ENCODE assay signal across 9 cellular contexts in the genomic region with DNA sequence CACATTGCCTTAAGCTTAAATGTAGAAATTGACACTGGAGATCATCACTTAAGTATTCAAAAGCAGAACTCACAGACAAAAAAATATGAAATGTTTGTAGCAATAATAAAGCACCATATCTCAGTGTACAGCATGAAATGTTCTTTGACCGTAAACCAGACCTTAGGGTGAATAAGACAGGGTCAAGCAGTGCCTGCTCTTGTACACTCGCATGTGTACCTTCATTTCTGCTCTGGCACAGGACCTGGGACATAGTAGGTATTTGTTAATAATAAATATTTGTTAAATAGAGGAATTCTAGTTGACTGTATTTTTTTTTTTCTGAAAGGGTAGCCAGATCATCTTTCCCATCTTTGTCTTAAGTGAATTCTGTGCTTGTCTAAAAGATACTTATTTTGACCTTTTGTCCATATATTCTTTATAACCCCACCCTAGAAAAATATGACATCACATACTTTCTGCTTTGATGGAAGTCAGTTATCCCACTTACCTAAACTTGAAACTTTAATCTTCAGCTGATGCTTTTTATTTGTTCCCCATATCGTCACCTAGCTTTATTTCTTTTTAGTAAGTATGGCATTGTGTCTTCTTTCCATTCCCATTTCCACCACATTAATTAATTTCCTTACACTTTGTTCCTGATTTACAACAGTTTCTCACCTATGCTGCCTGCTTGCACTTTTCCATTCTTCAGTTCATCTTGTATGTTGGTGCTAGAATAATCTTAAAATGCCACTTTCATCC. TPM values are rescaled to one million over a fixed set of nuclear protein-coding genes. Genes with fewer than 3 reads are reported as not detected.
A peak's percentile ranks its signal among the peaks of the same experiment; 100 is the strongest.
DNase-seq lines count a peak whose midpoint lies in the region; ATAC-seq and TF ChIP-seq lines count a peak whose summit lies in the region.
"Had no signal": no experiment of that assay in that cellular context is flagged by ENCODE, and none has a peak within 500 bp of the region (broad histone marks: within the 10 kb centered on the region; RNA-seq: fewer than 3 reads in every experiment).

No MANE protein-coding gene starts in this region.

- ATAC-seq in Panc1 (no peak), GM18858 (IDR thresholded peaks at IDR 0.05; ENCODE audit: unreplicated experiment) (no peak)

- intact Hi-C loops in Panc1 (cut with micrococcal nuclease; ENCODE audit: unreplicated experiment) = loop anchor here (5.0 kb wide), 2 partner anchors 95 to 220 kb away; no protein-coding TSS in a partner anchor
- intact Hi-C loops in ovary (cut with DNase I) = loop anchor here in 3 of 4 donors (10.0 kb wide), 3 partner anchors 98 to 792 kb away; a partner anchor contains a TSS

- CTCF ChIA-PET in Panc1 (lab: Charles Lee) = interaction anchor here (0.6 to 0.7 kb wide), 3 partner anchors 98 to 423 kb away, joined by 3 to 9 read pairs (median 3); a partner anchor contains a TSS

- WGBS in ovary, 3 donors = 41 to 52% (median 44%) methylated on average over 3 of the region's 3 CpGs

- peaks cover 18% of the 10 kb centered on the region for H3K4me1 ChIP-seq in Panc1 (ENCODE audit: control insufficient read depth, insufficient read depth, low read length)
- peaks cover 4% of the 10 kb centered on the region for H3K4me1 ChIP-seq in ovary (ENCODE audit: insufficient read depth)

- TSS peak; percentile 71 for BruUV-seq in Panc1 (replicated peaks; lab: Mats Ljungman, UMichigan)

- H3K36me3 ChIP-seq in Panc1 (ENCODE audit: control insufficient read depth, insufficient read depth, low read length) (no peaks in the 10 kb centered on the region), ovary (no peaks in the 10 kb centered on the region)

- in situ Hi-C loops in Panc1 (cut with HindIII; ENCODE audit: low pct_unique_long_range_greater_than_20kb, low sequenced_read_pairs) = no loop called here

- POLR2A ChIA-PET in Panc1 (lab: Charles Lee) = interaction anchor here (0.7 kb wide), 1 partner anchor 15 kb away, joined by 3 read pairs; no protein-coding TSS in a partner anchor

- H3K9me3 ChIP-seq in Panc1 (ENCODE audit: control insufficient read depth, insufficient read depth, low read depth, low read length) (no peaks in the 10 kb centered on the region), ovary (no peaks in the 10 kb centered on the region)

- H3K27me3 ChIP-seq in Panc1 (ENCODE audit: control insufficient read depth, insufficient read depth, low read length) (no peaks in the 10 kb centered on the region), ovary (no peaks in the 10 kb centered on the region)

- DNase-seq in DMS53 treated with DMSO at 0.1 percent for 48 hours (lab: John Stamatoyannopoulos, UW; ENCODE audit: unreplicated experiment) = peak; percentile 23
- no peak for DNase-seq in Panc1 (ENCODE audit: low read depth, low spot score)
- DNase-seq in foreskin fibroblast = no peak
- DNase-seq in T1000 (lab: John Stamatoyannopoulos, UW) = no peak
- DNase-seq in stimulated activated CD4-positive, alpha-beta T cell treated with anti-CD3 and anti-CD28 coated beads, Interleukin-2, amount 100 ng/mL, for 48 hours = no peak
- DNase-seq in ovary = no peak
- DNase-seq: stimulated activated CD4-positive, alpha-beta T cell treated with anti-CD3 and anti-CD28 coated beads, Interleukin-2, amount 100 ng/mL, for 24 hours had no signal

- TF ChIP-seq CTCF in 22Rv1 (IDR thresholded peaks at IDR 0.05) (no peak), Panc1 (IDR thresholded peaks at IDR 0.05) (no peak), foreskin fibroblast (IDR thresholded peaks at IDR 0.05; ENCODE audit: low read depth, low read length) (no peak), ovary (IDR thresholded peaks at IDR 0.05) (no peak)

- no peak for TF ChIP-seq EP300 in ovary (IDR thresholded peaks at IDR 0.05)

- H3K4me3 ChIP-seq in Panc1 (ENCODE audit: low read depth in 2 of 2, low read length in 2 of 2) (peak overlapping the region; percentile 66 to 78), foreskin fibroblast (ENCODE audit: low read depth in 1 of 2, low read length in 2 of 2) (peak overlapping the region; percentile 54 to 90), ovary (no peak overlapping the region)

- peak overlapping the region; percentile 94 for H3K27ac ChIP-seq in 22Rv1
- peak overlapping the region; percentile 96 for H3K27ac ChIP-seq in Panc1 (ENCODE audit: low read length)
- no peak overlapping the region for H3K27ac ChIP-seq in ovary

- TF ChIP-seq POLR2A in ovary (IDR thresholded peaks at IDR 0.05) = no peak

RNA-seq across cellular contexts. Expression of a gene that starts 1.7 kb away (rescaled TPM):
- total RNA-seq in Panc1 (2021; ENCODE audit: unreplicated experiment) (30.1 TPM), ovary (1 to 10 TPM; 1.2 to 5.5 (median 2.9) TPM)
- 11.9 TPM for polyA plus RNA-seq in Panc1 (2012; ENCODE audit: insufficient read length)
- polyA plus RNA-seq in ovary = 1 to 10 TPM; 1.4 to 4.9 TPM

Comparison
In these comparisons a context has a peak if more than half of its experiments do, and no peak if none do; other contexts are left out.
1. H3K27ac ChIP-seq: peak in 22Rv1 (single experiment) and Panc1 (single experiment); none in ovary (0 of 2).